In the genomic region with DNA sequence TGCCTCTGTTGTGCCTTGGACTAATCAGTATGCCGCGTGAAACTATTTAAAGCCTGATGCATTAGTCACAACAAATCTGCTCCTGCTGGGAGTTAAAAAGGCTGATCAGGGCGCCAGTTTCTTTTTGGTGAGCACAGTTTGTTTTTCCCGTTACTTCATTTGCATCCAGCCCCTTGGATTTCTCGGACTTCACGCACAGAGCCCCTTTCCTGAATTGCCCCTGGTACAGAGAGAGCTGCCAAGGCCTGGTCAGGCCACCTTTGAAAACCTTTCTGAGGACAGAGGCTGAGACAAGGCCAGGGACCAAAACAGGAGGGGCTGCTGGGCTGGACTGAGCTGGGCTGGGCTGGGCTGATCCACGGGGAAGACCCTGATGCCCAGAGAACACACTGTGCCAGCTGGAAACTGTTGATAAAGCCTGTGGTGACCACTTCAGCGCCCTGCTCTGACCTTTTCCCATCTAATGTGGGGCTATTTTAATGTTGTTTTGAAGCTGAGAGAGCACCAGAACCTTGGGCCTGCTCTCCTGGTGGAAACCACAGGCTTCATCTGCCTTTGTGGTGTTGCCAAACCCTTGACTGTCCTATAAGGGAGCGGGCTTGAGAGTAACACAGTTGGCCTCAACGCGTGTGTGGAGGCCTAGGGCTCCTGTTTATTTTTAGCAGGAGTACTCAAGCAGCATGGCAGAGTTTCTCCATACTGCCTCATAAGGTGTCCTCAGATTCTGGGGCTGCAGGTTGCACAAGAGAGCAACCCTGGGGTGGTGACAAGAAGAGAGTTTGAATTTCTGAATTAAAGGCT, we compare ENCODE assay signal across 11 cellular contexts. TPM values are rescaled to one million over a fixed set of nuclear protein-coding genes. Genes with fewer than 3 reads are reported as not detected.
DNase-seq lines count a peak whose midpoint lies in the region; ATAC-seq and TF ChIP-seq lines count a peak whose summit lies in the region.
"Had no signal": no experiment of that assay in that cellular context is flagged by ENCODE, and none has a peak within 500 bp of the region (broad histone marks: within the 10 kb centered on the region; RNA-seq: fewer than 3 reads in every experiment).

No MANE protein-coding gene starts in this region.

- intact Hi-C loops in right cardiac atrium (cut with DNase I): loop anchor here in 2 of 4 donors (10.0 kb wide), 1 partner anchor 148 kb away; no protein-coding TSS in a partner anchor

- DNase-seq in C1 segment of cervical spinal cord (lab: John Stamatoyannopoulos, UW) (peak in 8 of 14 donors; percentile 45 to 89 (median 58)), cerebellum (ENCODE audit: low spot score) (peak; percentile 53), right cardiac atrium (peak in 1 of 3 donors; percentile 57), retinal pigment epithelial cell (ENCODE audit: low read depth) (peak; percentile 48), GM19238 (ENCODE audit: insufficient read length, low spot score) (no peak), osteoblast (ENCODE audit: insufficient read length, low spot score, missing footprints) (no peak), GM20000 (ENCODE audit: low spot score) (no peak)
- DNase-seq: erythroblast, kidney glomerular epithelial cell, testis had no signal

- H3K27me3 ChIP-seq in right cardiac atrium (ENCODE audit: control insufficient read depth, insufficient read depth) (no peaks in the 10 kb centered on the region), osteoblast (ENCODE audit: insufficient read depth, low read length) (no peaks in the 10 kb centered on the region)
- H3K27me3 ChIP-seq: testis had no signal

- peaks cover 7% of the 10 kb centered on the region for H3K36me3 ChIP-seq in osteoblast (ENCODE audit: insufficient read depth, low read length)

- H3K9me3 ChIP-seq in right cardiac atrium (ENCODE audit: control insufficient read depth, low read length) (no peaks in the 10 kb centered on the region), osteoblast (ENCODE audit: low read depth, low read length) (no peaks in the 10 kb centered on the region)
- H3K9me3 ChIP-seq: testis had no signal

- 58% methylated on average over 11 of the region's 11 CpGs for WGBS in right cardiac atrium

- H2AFZ ChIP-seq in osteoblast (ENCODE audit: low read length): no peak overlapping the region

- H3K4me3 ChIP-seq in right cardiac atrium (ENCODE audit: low read length) (no peak overlapping the region), retinal pigment epithelial cell (ENCODE audit: low read length) (no peak overlapping the region), osteoblast (ENCODE audit: insufficient read depth, low read length) (no peak overlapping the region)
- H3K4me3 ChIP-seq: testis had no signal

- ATAC-seq in right cardiac atrium (peak; percentile 76 to 82), GM21825 (IDR thresholded peaks at IDR 0.05; ENCODE audit: unreplicated experiment) (no peak)

- peaks cover 8% of the 10 kb centered on the region for H3K4me1 ChIP-seq in right cardiac atrium (ENCODE audit: control insufficient read depth, insufficient read depth, low read length)
- H3K4me1 ChIP-seq in osteoblast (ENCODE audit: insufficient read depth, low read length): peaks cover 3% of the 10 kb centered on the region
- H3K4me1 ChIP-seq: testis had no signal

- TF ChIP-seq CTCF in retinal pigment epithelial cell (conservative IDR thresholded peaks at IDR 0.05; ENCODE audit: low read depth, low read length) (no peak), osteoblast (IDR thresholded peaks at IDR 0.05; ENCODE audit: extremely low read depth, low read depth, low read length) (no peak), GM20000 (IDR thresholded peaks at IDR 0.05; ENCODE audit: extremely low read depth, missing control alignments) (no peak)

- H4K20me1 ChIP-seq in osteoblast (ENCODE audit: insufficient read depth, low read length): peaks cover 63% of the 10 kb centered on the region

- H3K27ac ChIP-seq in right cardiac atrium (ENCODE audit: low read length): peak overlapping the region; percentile 91
- no peak overlapping the region for H3K27ac ChIP-seq in osteoblast (ENCODE audit: low read depth, low read length)
- H3K27ac ChIP-seq: testis had no signal

- H3K79me2 ChIP-seq in osteoblast (ENCODE audit: insufficient read depth, low read length): peaks cover 97% of the 10 kb centered on the region

- no peak overlapping the region for H3K4me2 ChIP-seq in osteoblast (ENCODE audit: insufficient read depth, low read length)

RNA-seq across cellular contexts. Expression of a gene that starts 44.2 kb away (rescaled TPM):
- total RNA-seq in cerebellum (18.3 TPM), right cardiac atrium (10 to 100 TPM in 2 of 4 donors, 1 to 10 TPM in 2; 7.9 to 12.9 (median 10.1) TPM), osteoblast (8.7 and 12.4 TPM in 2 replicates)
- 4.4 TPM for polyA plus RNA-seq in right cardiac atrium

Comparison
In these comparisons a context has a peak if more than half of its experiments do, and no peak if none do; other contexts are left out.
1. DNase-seq: peak in C1 segment of cervical spinal cord (8 of 14), cerebellum (single experiment) and retinal pigment epithelial cell (single experiment); none in GM19238 (single experiment), osteoblast (single experiment) and GM20000 (single experiment).